ENCODE assay signal across 2 cellular contexts in genomic region chr11:13462311-13462927, GRCh38.
TF ChIP-seq lines count a peak whose summit lies in the region.

No MANE protein-coding gene starts in this region.

TF ChIP-seq in HEK293T, 16 proteins besides CTCF, POLR2A, EP300 and RAD21 (continued from another document):
- TF ChIP-seq PKNOX1 (IDR thresholded peaks at IDR 0.05) (no peak), SP1 (IDR thresholded peaks at IDR 0.05) (no peak)

TF ChIP-seq in K562, 482 proteins besides CTCF, POLR2A, EP300 and RAD21 (continued from another document and continues in another):
- TF ChIP-seq THAP7 (CRISPR knock-in tag; IDR thresholded peaks at IDR 0.05) (no peak), FOSL1 (tag; conservative IDR thresholded peaks at IDR 0.05) (peak; percentile 64), NR2C2 (CRISPR knock-in tag; IDR thresholded peaks at IDR 0.05) (no peak), NR2C2 (tag; IDR thresholded peaks at IDR 0.05) (no peak), HNRNPH1 (optimal IDR thresholded peaks at IDR 0.05; ENCODE audit: low read depth, low read length) (no peak), VEZF1 (CRISPR knock-in tag; IDR thresholded peaks at IDR 0.05) (peak; percentile 66), TCF7 (IDR thresholded peaks at IDR 0.05; ENCODE audit: borderline replicate concordance) (no peak), PATZ1 (CRISPR knock-in tag; IDR thresholded peaks at IDR 0.05; ENCODE audit: borderline replicate concordance) (no peak), SETDB1 (IDR thresholded peaks at IDR 0.05; ENCODE audit: low read length) (no peak), ZNF740 (CRISPR knock-in tag; IDR thresholded peaks at IDR 0.05) (no peak), ZNF740 (tag; IDR thresholded peaks at IDR 0.05) (no peak), GATAD2B (IDR thresholded peaks at IDR 0.05; ENCODE audit: borderline replicate concordance) (no peak), ZNF584 (CRISPR knock-in tag; IDR thresholded peaks at IDR 0.05; ENCODE audit: low read depth) (no peak), DIDO1 (tag; IDR thresholded peaks at IDR 0.05; ENCODE audit: low read depth) (no peak), KDM1A (IDR thresholded peaks at IDR 0.05) (peak; percentile 35 to 66; a peak in 1 of 4 replicates), ZEB2 (IDR thresholded peaks at IDR 0.05) (peak; percentile 86), IRF9 (tag; IDR thresholded peaks at IDR 0.05) (no peak), FOXO4 (CRISPR knock-in tag; IDR thresholded peaks at IDR 0.05) (no peak), MTA1 (IDR thresholded peaks at IDR 0.05; ENCODE audit: borderline replicate concordance) (peak; percentile 37; the same call in 1 of the 2 replicates), MEIS2 (IDR thresholded peaks at IDR 0.05; ENCODE audit: partially characterized antibody) (peak; percentile 3), PRPF4 (IDR thresholded peaks at IDR 0.05; ENCODE audit: insufficient read depth, low read depth, low read length, poor library complexity, severe bottlenecking) (no peak), E2F1 (CRISPR knock-in tag; IDR thresholded peaks at IDR 0.05) (no peak), SOX6 (IDR thresholded peaks at IDR 0.05) (peak; percentile 38; the same call in 1 of the 2 replicates), POU5F1 (IDR thresholded peaks at IDR 0.05; ENCODE audit: borderline replicate concordance, low read depth, low read length, partially characterized antibody) (no peak), SAP30 (IDR thresholded peaks at IDR 0.05; ENCODE audit: borderline replicate concordance, insufficient read depth, low read depth, low read length, poor library complexity, severe bottlenecking) (peak; percentile 60), PHF21A (IDR thresholded peaks at IDR 0.05; ENCODE audit: borderline replicate concordance, low read depth) (no peak), SRSF3 (IDR thresholded peaks at IDR 0.05; ENCODE audit: insufficient read depth, low read length) (no peak), USF2 (CRISPR knock-in tag; IDR thresholded peaks at IDR 0.05) (no peak), HDAC1 (IDR thresholded peaks at IDR 0.05) (peak in 1 of 2 experiments; percentile 42; a peak in 2 of 4 replicates), KHSRP (IDR thresholded peaks at IDR 0.05) (no peak), SREBF2 (CRISPR knock-in tag; IDR thresholded peaks at IDR 0.05) (0 out of 2 replicates have a peak, but pooled peaks have one; percentile 53), L3MBTL2 (IDR thresholded peaks at IDR 0.05) (no peak), ZNF316 (IDR thresholded peaks at IDR 0.05) (no peak), PKNOX1 (IDR thresholded peaks at IDR 0.05) (peak; percentile 44), THRAP3 (IDR thresholded peaks at IDR 0.05; ENCODE audit: borderline replicate concordance) (no peak), BCL6 (CRISPR knock-in tag; IDR thresholded peaks at IDR 0.05) (no peak), SAFB (IDR thresholded peaks at IDR 0.05; ENCODE audit: borderline replicate concordance, low read depth, low read length) (no peak), CHD2 (IDR thresholded peaks at IDR 0.05; ENCODE audit: low read depth, low read length) (no peak), HDAC2 (IDR thresholded peaks at IDR 0.05) (peak; percentile 56; the same call in 1 of the 2 replicates), EHMT2 (IDR thresholded peaks at IDR 0.05) (no peak), ZNF224 (CRISPR knock-in tag; IDR thresholded peaks at IDR 0.05) (no peak), ILF3 (IDR thresholded peaks at IDR 0.05; ENCODE audit: borderline replicate concordance) (no peak), ZBTB17 (CRISPR knock-in tag; IDR thresholded peaks at IDR 0.05) (no peak), SMAD1 (IDR thresholded peaks at IDR 0.05; ENCODE audit: low read depth, low read length, partially characterized antibody) (no peak), SPI1 (IDR thresholded peaks at IDR 0.05; ENCODE audit: borderline replicate concordance, low read depth, low read length) (peak; percentile 25; the same call in 1 of the 2 replicates), BHLHE40 (IDR thresholded peaks at IDR 0.05; ENCODE audit: low read length) (0 out of 2 replicates have a peak, but pooled peaks have one; percentile 2), ZNF436 (CRISPR knock-in tag; IDR thresholded peaks at IDR 0.05) (no peak), POLR2B (IDR thresholded peaks at IDR 0.05; ENCODE audit: low read depth, partially characterized antibody) (no peak), DLX4 (CRISPR knock-in tag; IDR thresholded peaks at IDR 0.05) (no peak), PTBP1 (IDR thresholded peaks at IDR 0.05; ENCODE audit: low read depth, low read length) (no peak), CXXC5 (CRISPR knock-in tag; IDR thresholded peaks at IDR 0.05) (peak; percentile 41; the same call in 1 of the 2 replicates), CC2D1A (IDR thresholded peaks at IDR 0.05) (no peak), NKRF (IDR thresholded peaks at IDR 0.05; ENCODE audit: borderline replicate concordance) (no peak), ZBED1 (IDR thresholded peaks at IDR 0.05) (no peak), MITF (IDR thresholded peaks at IDR 0.05) (no peak), SIN3A (IDR thresholded peaks at IDR 0.05; ENCODE audit: borderline replicate concordance in 2 of 2, control insufficient read depth in 1 of 2, low read depth in 2 of 2, low read length in 2 of 2) (0 out of 4 replicates have a peak, but pooled peaks of 1 of the 2 experiments have one; percentile 29), TCF3 (CRISPR knock-in tag; IDR thresholded peaks at IDR 0.05) (no peak), CEBPB (tag; IDR thresholded peaks at IDR 0.05) (no peak)
